Comparison of ENCODE assay signal across 16 cellular contexts in genomic region chr1:107493111-107493716, GRCh38.
DNase-seq lines count a peak whose midpoint lies in the region; ATAC-seq and TF ChIP-seq lines count a peak whose summit lies in the region.
"Had no signal": no experiment of that assay in that cellular context is flagged by ENCODE, and none has a peak within 500 bp of the region (broad histone marks: within the 10 kb centered on the region; RNA-seq: fewer than 3 reads in every experiment).

No MANE protein-coding gene starts in this region.

- H3K4me1 ChIP-seq in BE2C, result peaks cover 12% of the 10 kb centered on the region; the same call in 1 of the 2 replicates
- no peaks in the 10 kb centered on the region for H3K4me1 ChIP-seq in foreskin keratinocyte
- H3K4me1 ChIP-seq: Caco-2, HAP-1 had no signal

- no peak for ATAC-seq in foreskin keratinocyte

- DNase-seq in BE2C (peak; percentile 46), DMS 273 (lab: John Stamatoyannopoulos, UW; ENCODE audit: unreplicated experiment) (peak; percentile 62), NCI-H82 (lab: John Stamatoyannopoulos, UW) (peak; percentile 74), left kidney (ENCODE audit: low read depth, low spot score) (peak; percentile 2), foreskin keratinocyte (no peak), cerebellum (ENCODE audit: low spot score) (no peak), GM13976 (ENCODE audit: low spot score) (no peak)
- DNase-seq in activated CD4-positive, alpha-beta T cell treated with anti-CD3 and anti-CD28 coated beads for 4 hours, result no peak
- DNase-seq: ACHN; Caco-2; CD4-positive, alpha-beta T cell; DMS79 treated with DMSO at 0.1 percent for 48 hours; GF-D8; GM23248 had no signal

- no peaks in the 10 kb centered on the region for H3K9me3 ChIP-seq in BE2C
- H3K9me3 ChIP-seq: Caco-2, HAP-1 had no signal

- H3K27me3 ChIP-seq in BE2C (no peaks in the 10 kb centered on the region), foreskin keratinocyte (no peaks in the 10 kb centered on the region)

- in situ Hi-C loops in GM13976 (cut with MboI; ENCODE audit: low sequenced_read_pairs, unreplicated experiment), result no loop called here

- H3K27ac ChIP-seq in foreskin keratinocyte, result no peak overlapping the region
- H3K27ac ChIP-seq: C4-2B, GM23248 had no signal

- H3K36me3 ChIP-seq in BE2C, result no peaks in the 10 kb centered on the region
- H3K36me3 ChIP-seq: HAP-1 had no signal

- no peak for TF ChIP-seq CTCF in BE2C (IDR thresholded peaks at IDR 0.05; ENCODE audit: low read depth, low read length)
- TF ChIP-seq CTCF in foreskin keratinocyte (conservative IDR thresholded peaks at IDR 0.05), result no peak
- no peak for TF ChIP-seq CTCF in GM13976 (IDR thresholded peaks at IDR 0.05; ENCODE audit: borderline replicate concordance, control extremely low read depth, extremely low read depth, insufficient read depth, missing control alignments)

- H3K4me3 ChIP-seq in BE2C (ENCODE audit: low read depth, low read length), result no peak overlapping the region
- H3K4me3 ChIP-seq: GM23248, HAP-1 had no signal

Comparison
In these comparisons a context has a peak if more than half of its experiments do, and no peak if none do; other contexts are left out.
1. DNase-seq: peak in BE2C (single experiment), DMS 273 (single experiment), NCI-H82 (single experiment) and left kidney (single experiment); none in activated CD4-positive, alpha-beta T cell treated with anti-CD3 and anti-CD28 coated beads for 4 hours (0 of 2), foreskin keratinocyte (0 of 2), cerebellum (single experiment) and GM13976 (single experiment).